Comparison of ENCODE assay signal across 10 cellular contexts in the genomic region with DNA sequence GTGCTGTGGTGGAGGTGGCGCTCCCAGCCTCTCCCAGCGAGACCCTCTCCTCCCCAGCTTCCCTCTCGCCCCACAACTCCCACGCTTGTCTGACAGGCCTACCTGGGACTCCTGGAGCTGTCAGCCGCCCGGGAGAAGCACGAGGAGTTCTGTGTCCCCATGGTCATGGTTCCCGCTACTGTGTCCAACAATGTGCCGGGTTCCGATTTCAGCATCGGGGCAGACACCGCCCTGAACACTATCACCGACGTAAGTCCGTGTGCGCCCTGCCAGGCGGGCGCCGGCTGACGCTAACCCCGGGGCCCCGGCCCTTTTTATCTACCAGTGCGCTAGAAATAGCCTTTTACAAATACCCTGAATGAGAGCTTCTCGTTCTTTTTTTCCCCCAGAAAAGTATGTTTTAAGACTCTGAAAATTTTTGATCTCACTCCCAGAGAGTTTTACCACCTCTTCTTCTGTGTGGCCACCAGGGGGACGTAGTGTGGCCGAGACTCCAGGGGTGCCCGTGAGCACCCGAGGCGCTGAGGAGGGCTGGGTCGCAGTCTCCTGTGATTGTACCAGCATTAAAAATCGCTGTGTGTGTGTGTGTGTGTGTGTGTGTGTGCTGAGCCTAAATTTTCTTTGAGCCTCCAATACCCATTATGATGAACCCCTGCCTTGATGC. TPM values are rescaled to one million over a fixed set of nuclear protein-coding genes. Genes with fewer than 3 reads are reported as not detected.
DNase-seq lines count a peak whose midpoint lies in the region; ATAC-seq and TF ChIP-seq lines count a peak whose summit lies in the region.
"Had no signal": no experiment of that assay in that cellular context is flagged by ENCODE, and none has a peak within 500 bp of the region (broad histone marks: within the 10 kb centered on the region; RNA-seq: fewer than 3 reads in every experiment).

No MANE protein-coding gene starts in this region.

- TF ChIP-seq CTCF in KMS-11 (conservative IDR thresholded peaks at IDR 0.05; ENCODE audit: low read depth, low read length) (peak; percentile 69), cardiac fibroblast (IDR thresholded peaks at IDR 0.05; ENCODE audit: low read depth, low read length) (peak; percentile 61)
- no peak for TF ChIP-seq CTCF in CD8-positive, alpha-beta T cell (IDR thresholded peaks at IDR 0.05)

- H3K9me3 Mint-ChIP-seq in CD8-positive, alpha-beta T cell = no peaks in the 10 kb centered on the region
- H3K9me3 Mint-ChIP-seq: activated T-cell treated with anti-CD3 and anti-CD28 coated beads, Interleukin-2, amount 50 U/mL, for 4 hours had no signal

- H3K36me3 ChIP-seq in KMS-11 (ENCODE audit: insufficient read depth) = peaks cover 25% of the 10 kb centered on the region; the same call in 1 of the 2 replicates
- peaks cover 13% of the 10 kb centered on the region for H3K36me3 ChIP-seq in CD8-positive, alpha-beta T cell (ENCODE audit: insufficient read depth, low read length)

- H3K4me1 ChIP-seq in KMS-11 (ENCODE audit: low read depth, poor library complexity, severe bottlenecking) = no peaks in the 10 kb centered on the region
- no peaks in the 10 kb centered on the region for H3K4me1 ChIP-seq in CD8-positive, alpha-beta T cell (ENCODE audit: insufficient read depth, low read length)

- POLR2A ChIA-PET in CD8-positive, alpha-beta T cell (lab: Charles Lee) = no interaction called here

- no peaks in the 10 kb centered on the region for H3K4me1 Mint-ChIP-seq in CD8-positive, alpha-beta T cell (ENCODE audit: low read depth)

- H3K4me2 ChIP-seq in KMS-11 = no peak overlapping the region

- H4K20me1 ChIP-seq in KMS-11 (ENCODE audit: insufficient read depth) = no peaks in the 10 kb centered on the region

- DNase-seq in DMS114 treated with DMSO at 0.1 percent for 48 hours (lab: John Stamatoyannopoulos, UW; ENCODE audit: unreplicated experiment) (peak; percentile 13), cardiac fibroblast (ENCODE audit: low read depth in 2 of 2) (peak; percentile 37 to 46), medulla oblongata (ENCODE audit: extremely low spot score) (peak; percentile 39), NCI-H748 (lab: John Stamatoyannopoulos, UW; ENCODE audit: unreplicated experiment) (no peak)
- no peak for DNase-seq in CD8-positive, alpha-beta T cell
- DNase-seq in effector CD4-positive, alpha-beta T cell = no peak
- DNase-seq: activated T-cell treated with anti-CD3 and anti-CD28 coated beads, Interleukin-2, amount 50 U/mL, for 4 hours; KG1 had no signal

- H3K36me3 Mint-ChIP-seq in CD8-positive, alpha-beta T cell = peaks cover 78% of the 10 kb centered on the region

- no peaks in the 10 kb centered on the region for H3K9me3 ChIP-seq in CD8-positive, alpha-beta T cell (ENCODE audit: low read length)

- intact Hi-C loops in CD8-positive, alpha-beta T cell (cut with DNase I, micrococcal nuclease) = no loop called here

- no peak for ATAC-seq in CD8-positive, alpha-beta T cell
- no peak for ATAC-seq in HG03025 (IDR thresholded peaks at IDR 0.05; ENCODE audit: low FRiP score, unreplicated experiment)

- CTCF ChIA-PET in CD8-positive, alpha-beta T cell (lab: Charles Lee) = no interaction called here

- no peak overlapping the region for H3K27ac Mint-ChIP-seq in CD8-positive, alpha-beta T cell

- no peak overlapping the region for H3K27ac ChIP-seq in KMS-11
- H3K27ac ChIP-seq in CD8-positive, alpha-beta T cell (ENCODE audit: low read depth, low read length) = no peak overlapping the region

- no peaks in the 10 kb centered on the region for H3K27me3 ChIP-seq in KMS-11 (ENCODE audit: insufficient read depth, low read depth)
- H3K27me3 ChIP-seq in CD8-positive, alpha-beta T cell (ENCODE audit: insufficient read depth, low read length) = no peaks in the 10 kb centered on the region

- no peaks in the 10 kb centered on the region for H3K27me3 Mint-ChIP-seq in CD8-positive, alpha-beta T cell (ENCODE audit: low read depth)

- no peak overlapping the region for H3K9ac ChIP-seq in KMS-11

- H3K4me3 ChIP-seq in KMS-11 (IDR thresholded peaks at IDR 0.05; ENCODE audit: insufficient read depth, low read depth, low read length) (no peak overlapping the region), cardiac fibroblast (replicated peaks in 1 of 2; ENCODE audit: low read depth in 2 of 2, low read length in 2 of 2) (no peak overlapping the region)
- H3K4me3 ChIP-seq in CD8-positive, alpha-beta T cell (ENCODE audit: low read depth, low read length) = no peak overlapping the region

- no peaks in the 10 kb centered on the region; the same call in 1 of the 2 replicates for H3K79me2 ChIP-seq in KMS-11 (ENCODE audit: insufficient read depth, low read depth)

- H3K4me3 Mint-ChIP-seq in CD8-positive, alpha-beta T cell = no peak overlapping the region
- H3K4me3 Mint-ChIP-seq: activated T-cell treated with anti-CD3 and anti-CD28 coated beads, Interleukin-2, amount 50 U/mL, for 4 hours had no signal

- no peak overlapping the region for H2AFZ ChIP-seq in KMS-11 (ENCODE audit: low read depth)

RNA-seq across cellular contexts. Expression of gene PFKP, which starts 52.6 kb away (rescaled TPM):
- total RNA-seq in CD8-positive, alpha-beta T cell = 10 to 100 TPM; 35.9 to 36.5 TPM

RNA-seq across cellular contexts. Expression of gene PITRM1, which starts 52.7 kb away (rescaled TPM):
- 10 to 100 TPM; 73.5 to 82.5 TPM for total RNA-seq in CD8-positive, alpha-beta T cell

Comparison
In these comparisons a context has a peak if more than half of its experiments do, and no peak if none do; other contexts are left out.
1. DNase-seq: peak in DMS114 treated with DMSO at 0.1 percent for 48 hours (single experiment), cardiac fibroblast (2 of 2) and medulla oblongata (single experiment); none in NCI-H748 (single experiment), CD8-positive, alpha-beta T cell (0 of 7) and effector CD4-positive, alpha-beta T cell (single experiment).